8 cellular contexts compared by ENCODE assay signal in the genomic region with DNA sequence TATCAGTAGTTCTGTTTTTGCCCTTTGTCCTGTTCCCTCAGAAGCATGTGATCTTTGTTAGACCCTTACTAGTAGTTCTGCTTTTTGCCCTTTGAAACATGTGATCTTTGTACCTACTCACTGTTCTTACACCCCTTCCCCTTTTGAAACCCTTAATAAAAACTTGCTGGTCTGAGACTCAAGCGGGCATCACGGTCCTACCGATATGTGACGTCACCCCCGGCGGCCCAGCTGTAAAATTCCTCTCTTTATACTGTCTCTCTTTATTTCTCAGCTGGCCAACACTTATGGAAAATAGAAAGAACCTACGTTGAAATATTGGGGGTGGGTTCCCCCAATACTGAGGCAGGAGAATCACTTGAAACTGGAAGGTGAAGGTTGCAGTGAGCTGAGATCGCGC. TPM values are rescaled to one million over a fixed set of nuclear protein-coding genes. Genes with fewer than 3 reads are reported as not detected.
"Had no signal": no experiment of that assay in that cellular context is flagged by ENCODE, and none has a peak within 500 bp of the region (broad histone marks: within the 10 kb centered on the region; RNA-seq: fewer than 3 reads in every experiment).

No MANE protein-coding gene starts in this region.

RNA-seq across cellular contexts. Expression of a gene that starts 44.4 kb away (rescaled TPM):
- total RNA-seq: OCI-LY7, PC-3, PC-9, RPMI7951, SJCRH30, SJSA1, SK-MEL-5 had no signal
- polyA plus RNA-seq: SK-N-SH had no signal
